Comparison of ENCODE assay signal across 18 cellular contexts in genomic region chr12:1820191-1820599, GRCh38. TPM values are rescaled to one million over a fixed set of nuclear protein-coding genes. Genes with fewer than 3 reads are reported as not detected.
DNase-seq lines count a peak whose midpoint lies in the region; ATAC-seq, FAIRE-seq and TF ChIP-seq lines count a peak whose summit lies in the region.
"Had no signal": no experiment of that assay in that cellular context is flagged by ENCODE, and none has a peak within 500 bp of the region (broad histone marks: within the 10 kb centered on the region; RNA-seq: fewer than 3 reads in every experiment).

TSS of gene LRTM2 (plus strand) at chr12:1820565. CDS start at chr12:1828149, 7,584 bp downstream.

- ATAC-seq in HG03469 (IDR thresholded peaks at IDR 0.05; ENCODE audit: unreplicated experiment) (no peak), HG02938 (IDR thresholded peaks at IDR 0.05; ENCODE audit: unreplicated experiment) (no peak), GM18870 (IDR thresholded peaks at IDR 0.05; ENCODE audit: unreplicated experiment) (no peak)

- H3K14ac ChIP-seq in mesenchymal stem cell (ENCODE audit: low read length in 2 of 2) = peak within 1 kb of the TSS in 1 of 2 experiments; percentile 66

- H3K23ac ChIP-seq in mesenchymal stem cell (ENCODE audit: low read length in 2 of 2) = peak within 1 kb of the TSS in 1 of 2 experiments; percentile 68

- peak within 1 kb of the TSS; percentile 60 to 80 (median 73) for H3K4me3 Mint-ChIP-seq in brain

- H3F3A ChIP-seq in GM23248 (ENCODE audit: insufficient read depth) = no peaks in the 10 kb centered on the region

- peaks cover 26% of the 10 kb centered on the region for H3K27me3 Mint-ChIP-seq in brain

- no peak within 1 kb of the TSS for H2BK120ac ChIP-seq in mesenchymal stem cell (ENCODE audit: low read depth, low read length)

- H3K9me3 Mint-ChIP-seq in brain = peaks cover 0 to 3% (median 0%) of the 10 kb centered on the region in 5 experiments

- H3K4me2 ChIP-seq in BLaER1 = peak within 1 kb of the TSS; percentile 97
- no peak within 1 kb of the TSS for H3K4me2 ChIP-seq in mesenchymal stem cell (ENCODE audit: low read length, poor library complexity, severe bottlenecking)
- H3K4me2 ChIP-seq in GM23248 (ENCODE audit: unreplicated experiment) = no peak within 1 kb of the TSS

- H3K27me3 ChIP-seq in BLaER1 (no peaks in the 10 kb centered on the region), mesenchymal stem cell (ENCODE audit: control insufficient read depth in 1 of 2, insufficient read depth in 1 of 2, low read length in 2 of 2) (peaks cover 67 to 85% of the 10 kb centered on the region in 2 experiments), GM23248 (replicated peaks; ENCODE audit: insufficient read depth) (peaks cover 65% of the 10 kb centered on the region)

- peak within 1 kb of the TSS; percentile 87 for H3K27ac ChIP-seq in BLaER1
- no peak within 1 kb of the TSS for H3K27ac ChIP-seq in mesenchymal stem cell (ENCODE audit: low read length, poor library complexity, severe bottlenecking)
- no peak within 1 kb of the TSS for H3K27ac ChIP-seq in GM23248

- H3K4me1 ChIP-seq in BLaER1 (peaks cover 85% of the 10 kb centered on the region), mesenchymal stem cell (ENCODE audit: control insufficient read depth, insufficient read depth, low read depth, low read length) (peaks cover 4% of the 10 kb centered on the region), GM23248 (ENCODE audit: insufficient read depth) (no peaks in the 10 kb centered on the region)

- H3K4me3 ChIP-seq in BLaER1 (peak within 1 kb of the TSS; percentile 56), mesenchymal stem cell (ENCODE audit: insufficient read depth in 1 of 2, low read depth in 1 of 2, low read length in 2 of 2) (no peak within 1 kb of the TSS), GM23248 (no peak within 1 kb of the TSS)

- H3K79me2 ChIP-seq in GM23248 (ENCODE audit: insufficient read depth) = no peaks in the 10 kb centered on the region

- H3K4ac ChIP-seq in mesenchymal stem cell (ENCODE audit: low read depth in 1 of 2, low read length in 2 of 2) = no peak within 1 kb of the TSS

- H3K18ac ChIP-seq in mesenchymal stem cell (ENCODE audit: low read depth in 1 of 2, low read length in 2 of 2) = peak within 1 kb of the TSS in 1 of 2 experiments; percentile 42

- H3K9ac ChIP-seq in BLaER1 (peak within 1 kb of the TSS; percentile 74), mesenchymal stem cell (ENCODE audit: low read length) (no peak within 1 kb of the TSS), GM23248 (no peak within 1 kb of the TSS)

- no peaks in the 10 kb centered on the region for H3K9me2 ChIP-seq in GM23248 (ENCODE audit: insufficient read depth)

- peak within 1 kb of the TSS in 1 of 2 experiments; percentile 46 for H2BK12ac ChIP-seq in mesenchymal stem cell (ENCODE audit: low read length in 2 of 2)

- no peak within 1 kb of the TSS for H4K8ac ChIP-seq in mesenchymal stem cell (ENCODE audit: low read length)

- in situ Hi-C loops in GM23248 (cut with MboI) = loop anchor here (25.0 kb wide), 1 partner anchor 767 kb away; no protein-coding TSS in a partner anchor

- H3K36me3 ChIP-seq in BLaER1 (peaks cover 9% of the 10 kb centered on the region), mesenchymal stem cell (ENCODE audit: control insufficient read depth in 1 of 2, insufficient read depth in 2 of 2, low read depth in 1 of 2, low read length in 2 of 2) (no peaks in the 10 kb centered on the region), GM23248 (ENCODE audit: low read depth) (no peaks in the 10 kb centered on the region)

- H3K9me3 ChIP-seq in BLaER1 (no peaks in the 10 kb centered on the region), mesenchymal stem cell (ENCODE audit: control insufficient read depth, low read length) (no peaks in the 10 kb centered on the region), GM23248 (ENCODE audit: low read depth) (no peaks in the 10 kb centered on the region)

- no peak within 1 kb of the TSS for H2AFZ ChIP-seq in mesenchymal stem cell (ENCODE audit: low read depth, low read length)
- H2AFZ ChIP-seq in GM23248 = no peak within 1 kb of the TSS

- WGBS in mesenchymal stem cell = 26% methylated on average over 19 of the region's 22 CpGs
- 3 to 4% methylated on average over 14 to 22 of the region's 22 CpGs for WGBS in GM23248 (ENCODE audit: low coverage in 1 of 2, low lambda C conversion rate in 2 of 2, missing lambda C conversion rate in 2 of 2), 2 experiments

- H2BK15ac ChIP-seq in mesenchymal stem cell (ENCODE audit: low read depth, poor library complexity, severe bottlenecking) = no peak within 1 kb of the TSS

- H3K4me1 Mint-ChIP-seq in brain = peaks cover 62% of the 10 kb centered on the region

- DNase-seq in HTR-8/SVneo (ENCODE audit: insufficient read length, low spot score) (no peak), mesenchymal stem cell (peak; percentile 38), GM23248 (no peak)
- DNase-seq: activated gamma-delta T cell; effector CD8-positive, alpha-beta T cell; KG1; NCI-H1930; stimulated activated CD4-positive, alpha-beta T cell treated with anti-CD3 and anti-CD28 coated beads, Interleukin-2, amount 100 ng/mL, for 24 hours; stimulated activated CD8-positive, alpha-beta memory T cell treated with anti-CD3 and anti-CD28 coated beads, Interleukin-4, amount 100 ng/mL, for 48 hours; trophoblast cell had no signal

- FAIRE-seq in HTR-8/SVneo (lab: Jason Lieb, UNC) = peak; percentile 42
- FAIRE-seq: TTC549 had no signal

- no peaks in the 10 kb centered on the region for H3K36me3 Mint-ChIP-seq in brain

- TF ChIP-seq CTCF in brain (conservative IDR thresholded peaks at IDR 0.05) = no peak

- H4K20me1 ChIP-seq in BLaER1 (no peaks in the 10 kb centered on the region), GM23248 (ENCODE audit: insufficient read depth) (no peaks in the 10 kb centered on the region)

- no peak within 1 kb of the TSS for H2AK5ac ChIP-seq in mesenchymal stem cell (ENCODE audit: low read length, severe bottlenecking)

- H3K27ac Mint-ChIP-seq in brain = peak within 1 kb of the TSS in 4 of 5 experiments; percentile 21 to 96 (median 78)

- no peak within 1 kb of the TSS for H4K91ac ChIP-seq in mesenchymal stem cell (ENCODE audit: low read length)

- H2BK5ac ChIP-seq in mesenchymal stem cell (ENCODE audit: low read depth, low read length, poor library complexity, severe bottlenecking) = no peak within 1 kb of the TSS

- H3K79me1 ChIP-seq in mesenchymal stem cell (replicated peaks; ENCODE audit: low read length, poor library complexity, severe bottlenecking) = no peaks in the 10 kb centered on the region

RNA-seq across cellular contexts. Expression of gene LRTM2, which starts in this region (rescaled TPM):
- 7.7 TPM for polyA plus RNA-seq in brain (ENCODE audit: insufficient read depth, low read depth, low replicate concordance)
- polyA plus RNA-seq in mesenchymal stem cell (2013, experiment 1 of 2) = 0.01 TPM
- 0.01 TPM for polyA plus RNA-seq in mesenchymal stem cell (2013, experiment 2 of 2)
- total RNA-seq in GM23248 (2014; rRNA removed; shearing (Covaris generic)) = not detected in 2 replicates
- not detected in 2 replicates for polyA plus RNA-seq in GM23248 (2016; fragmentation: Nextera tagmentation; extraction: Ambion mirVana)
- total RNA-seq: kidney epithelial cell, renal cortical epithelial cell had no signal
